ENCODE assay signal across 1 cellular context in the genomic region with DNA sequence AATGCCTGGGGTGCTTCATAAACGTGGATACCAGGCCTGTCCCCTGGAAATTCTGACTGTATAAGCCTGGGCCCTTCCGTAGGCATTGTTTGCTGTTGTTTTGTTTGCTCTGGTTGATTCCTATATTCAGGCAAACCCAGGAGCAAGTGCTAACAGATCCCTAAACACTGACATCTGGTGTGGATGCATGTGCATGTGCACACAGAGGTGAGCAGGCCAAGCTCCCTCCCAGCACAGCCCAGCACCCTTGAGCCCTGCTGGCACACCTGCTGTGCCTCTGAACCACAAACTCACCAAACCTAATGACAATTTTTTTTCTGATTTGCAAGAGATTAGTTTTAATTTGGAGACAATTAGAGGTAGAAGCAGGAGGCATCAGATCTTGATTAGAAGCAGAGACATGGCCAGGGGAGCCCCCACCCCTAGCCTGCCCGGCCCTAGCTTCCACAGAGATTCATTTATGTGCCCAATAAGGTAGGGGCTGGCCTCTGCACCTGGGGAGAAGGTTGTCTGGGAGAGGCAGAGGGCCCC.
TF ChIP-seq lines count a peak whose summit lies in the region.

No MANE protein-coding gene starts in this region.

TF ChIP-seq in H1, 55 proteins besides CTCF, POLR2A, EP300 and RAD21 (continued from another document):
- TF ChIP-seq USF2 (IDR thresholded peaks at IDR 0.05; ENCODE audit: low read length), result no peak
- no peak for TF ChIP-seq CREB1 (IDR thresholded peaks at IDR 0.05)
- TF ChIP-seq EGR1 (IDR thresholded peaks at IDR 0.05; ENCODE audit: borderline replicate concordance, low read depth, low read length), result no peak
- TF ChIP-seq, protein P1, sequence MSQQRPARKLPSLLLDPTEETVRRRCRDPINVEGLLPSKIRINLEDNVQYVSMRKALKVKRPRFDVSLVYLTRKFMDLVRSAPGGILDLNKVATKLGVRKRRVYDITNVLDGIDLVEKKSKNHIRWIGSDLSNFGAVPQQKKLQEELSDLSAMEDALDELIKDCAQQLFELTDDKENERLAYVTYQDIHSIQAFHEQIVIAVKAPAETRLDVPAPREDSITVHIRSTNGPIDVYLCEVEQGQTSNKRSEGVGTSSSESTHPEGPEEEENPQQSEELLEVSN (IDR thresholded peaks at IDR 0.05), result no peak
- no peak for TF ChIP-seq ATF3 (IDR thresholded peaks at IDR 0.05; ENCODE audit: insufficient read depth, low read depth, low read length)
- no peak for TF ChIP-seq NANOG (IDR thresholded peaks at IDR 0.05; ENCODE audit: insufficient read depth, low read depth, low read length, poor library complexity, severe bottlenecking)
- TF ChIP-seq RXRA (IDR thresholded peaks at IDR 0.05; ENCODE audit: insufficient read depth, low read depth, low read length), result no peak
- TF ChIP-seq ASH2L (IDR thresholded peaks at IDR 0.05; ENCODE audit: low read length), result no peak
- no peak for TF ChIP-seq CHD7 (IDR thresholded peaks at IDR 0.05; ENCODE audit: insufficient replicate concordance, low read length)
- TF ChIP-seq SUZ12 (IDR thresholded peaks at IDR 0.05; ENCODE audit: low read length), result no peak
- no peak for TF ChIP-seq SIN3A (conservative IDR thresholded peaks at IDR 0.05 in 1 of 2, IDR thresholded peaks at IDR 0.05 in 1 of 2; ENCODE audit: low read depth in 1 of 2, low read length in 2 of 2)
- TF ChIP-seq CHD1 (IDR thresholded peaks at IDR 0.05; ENCODE audit: low read depth, low read length), result no peak
- TF ChIP-seq GTF2F1 (IDR thresholded peaks at IDR 0.05; ENCODE audit: borderline replicate concordance, low read depth, low read length), result no peak
- no peak for TF ChIP-seq RNF2 (IDR thresholded peaks at IDR 0.05; ENCODE audit: borderline replicate concordance, low read depth, low read length, missing control alignments, poor library complexity, severe bottlenecking)
